Comparison of ENCODE assay signal across 8 cellular contexts in genomic region chr4:109729563-109730293, GRCh38. TPM values are rescaled to one million over a fixed set of nuclear protein-coding genes. Genes with fewer than 3 reads are reported as not detected.
DNase-seq lines count a peak whose midpoint lies in the region; ATAC-seq, FAIRE-seq and TF ChIP-seq lines count a peak whose summit lies in the region.

PLA2G12A (minus strand) TSS chr4:109730070; CDS start chr4:109729809, 261 bp downstream.

- H3K27me3 ChIP-seq in adrenal gland (no peaks in the 10 kb centered on the region), right atrium auricular region (no peaks in the 10 kb centered on the region), uterus (no peaks in the 10 kb centered on the region)

- H3K4me1 ChIP-seq in adrenal gland (replicated peaks in 1 of 2) (peaks cover 0 to 22% of the 10 kb centered on the region in 2 donors), right atrium auricular region (peaks cover 0 to 12% of the 10 kb centered on the region in 2 donors), uterus (no peaks in the 10 kb centered on the region)

- peak; percentile 84 for ATAC-seq in HG02571 (IDR thresholded peaks at IDR 0.05; ENCODE audit: unreplicated experiment)

- TF ChIP-seq POLR2A in GM12891 (IDR thresholded peaks at IDR 0.05; ENCODE audit: low read depth, low read length) (no peak), adrenal gland (IDR thresholded peaks at IDR 0.05) (peak in 1 of 2 donors; percentile 48), uterus (IDR thresholded peaks at IDR 0.05) (peak; percentile 40 to 74)

- WGBS in adrenal gland, 4 donors = 0 to 1% (median 1%) methylated on average over 6 to 79 of the region's 79 CpGs

- H3K36me3 ChIP-seq in adrenal gland (replicated peaks in 1 of 2) = no peaks in the 10 kb centered on the region
- H3K36me3 ChIP-seq in right atrium auricular region = no peaks in the 10 kb centered on the region
- no peaks in the 10 kb centered on the region for H3K36me3 ChIP-seq in uterus

- H3K9me3 ChIP-seq in adrenal gland (replicated peaks in 1 of 3) = no peaks in the 10 kb centered on the region
- no peaks in the 10 kb centered on the region for H3K9me3 ChIP-seq in right atrium auricular region
- no peaks in the 10 kb centered on the region for H3K9me3 ChIP-seq in uterus

- intact Hi-C loops in adrenal gland (cut with DNase I) = no loop called here
- intact Hi-C loops in uterus (cut with DNase I; ENCODE audit: low total_unique reads) = no loop called here

- H3K4me3 ChIP-seq in adrenal gland (peak within 1 kb of the TSS; percentile 50 to 97 (median 83)), right atrium auricular region (peak within 1 kb of the TSS; percentile 82 to 95), uterus (peak within 1 kb of the TSS; percentile 51 to 98)

- TF ChIP-seq CTCF in adrenal gland (IDR thresholded peaks at IDR 0.05) (no peak), right atrium auricular region (IDR thresholded peaks at IDR 0.05) (no peak), uterus (IDR thresholded peaks at IDR 0.05) (no peak)

- H3K27ac ChIP-seq in adrenal gland (peak within 1 kb of the TSS; percentile 65 to 90 (median 85)), right atrium auricular region (peak within 1 kb of the TSS; percentile 87 to 90), uterus (peak within 1 kb of the TSS; percentile 81 to 88)

- DNase-seq in GM12891 (ENCODE audit: insufficient read length, low spot score) (peak; percentile 83), NAMALWA (ENCODE audit: low spot score) (peak; percentile 77), T-helper 1 cell (peak; percentile 73 to 85 (median 75)), adrenal gland (peak; percentile 64 to 75 (median 71)), right atrium auricular region (ENCODE audit: low spot score) (peak; percentile 59), putamen (ENCODE audit: low spot score) (peak; percentile 78), uterus (peak; percentile 63 to 64)

- FAIRE-seq in GM12891 (lab: Jason Lieb, UNC) = peak; percentile 95

TF ChIP-seq in GM12891, 5 proteins besides CTCF, POLR2A, EP300 and RAD21:
- TF ChIP-seq POLR2AphosphoS5 (IDR thresholded peaks at IDR 0.05; ENCODE audit: low read depth, low read length) (no peak), PAX5 (IDR thresholded peaks at IDR 0.05; ENCODE audit: insufficient read depth, low read length, severe bottlenecking) (no peak), TAF1 (IDR thresholded peaks at IDR 0.05; ENCODE audit: low read depth, low read length) (0 out of 2 replicates have a peak, but pooled peaks have one; percentile 17), POU2F2 (IDR thresholded peaks at IDR 0.05; ENCODE audit: low read depth, low read length) (no peak)

RNA-seq across cellular contexts. Expression of gene PLA2G12A, which starts in this region (rescaled TPM):
- 7.9 TPM for polyA plus RNA-seq in GM12891 (2012; ENCODE audit: low read depth, missing spikeins)
- total RNA-seq in adrenal gland = 10 to 100 TPM; 15.9 to 67.0 (median 31.5) TPM
- polyA plus RNA-seq in adrenal gland = 10 to 100 TPM; 10.7 to 44.9 (median 12.3) TPM
- total RNA-seq in right atrium auricular region = 10 to 100 TPM; 52.1 to 56.4 TPM
- 10 to 100 TPM; 16.7 to 28.7 (median 25.5) TPM for total RNA-seq in uterus

Comparison
In these comparisons a context has a peak if more than half of its experiments do, and no peak if none do; other contexts are left out.
1. Peak in every context shown above with its lines: DNase-seq, ATAC-seq, H3K4me3 ChIP-seq and H3K27ac ChIP-seq.